ENCODE assay signal across 8 cellular contexts in genomic region chr14:100237735-100238418, GRCh38. TPM values are rescaled to one million over a fixed set of nuclear protein-coding genes. Genes with fewer than 3 reads are reported as not detected.
DNase-seq lines count a peak whose midpoint lies in the region; ATAC-seq, FAIRE-seq and TF ChIP-seq lines count a peak whose summit lies in the region.

No MANE protein-coding gene starts in this region.

- peaks cover 56% of the 10 kb centered on the region for H3K4me1 ChIP-seq in CD8-positive, alpha-beta memory T cell (ENCODE audit: insufficient read depth, low read length)
- peaks cover 4% of the 10 kb centered on the region for H3K4me1 ChIP-seq in keratinocyte (ENCODE audit: control insufficient read depth, extremely low read depth, insufficient read depth, low read length)

- peak overlapping the region; percentile 95 for H3K9ac ChIP-seq in keratinocyte (ENCODE audit: control insufficient read depth, extremely low read depth, insufficient read depth, low read length)

- H3K27ac ChIP-seq in CD8-positive, alpha-beta memory T cell (ENCODE audit: low read depth, low read length), result peak overlapping the region; percentile 96
- H3K27ac ChIP-seq in keratinocyte (ENCODE audit: control insufficient read depth, insufficient read depth, low read length), result peak overlapping the region; percentile 89

- TF ChIP-seq CTCF in brain (conservative IDR thresholded peaks at IDR 0.05), result no peak
- TF ChIP-seq CTCF in keratinocyte (optimal IDR thresholded peaks at IDR 0.05 in 1 of 3, IDR thresholded peaks at IDR 0.05 in 1 of 3, conservative IDR thresholded peaks at IDR 0.05 in 1 of 3; ENCODE audit: extremely low read depth in 1 of 3, insufficient read depth in 2 of 3, low read length in 3 of 3), result no peak

- H3K79me2 ChIP-seq in keratinocyte (ENCODE audit: control insufficient read depth, insufficient read depth, low read length), result peaks cover 84% of the 10 kb centered on the region

- ATAC-seq in GM21390 (IDR thresholded peaks at IDR 0.05; ENCODE audit: unreplicated experiment) (peak; percentile 11), GM19035 (IDR thresholded peaks at IDR 0.05; ENCODE audit: unreplicated experiment) (no peak)

- dilution Hi-C loops in keratinocyte (cut with MboI; ENCODE audit: extremely low pct_ligation_motif_present, low sequenced_read_pairs), result no loop called here

- peak overlapping the region; percentile 88 to 99 (median 94) for H3K4me3 Mint-ChIP-seq in CD8-positive, alpha-beta memory T cell
- H3K4me3 Mint-ChIP-seq in brain, result peak overlapping the region; percentile 93 to 98 (median 97)

- peak overlapping the region; percentile 91 for H3K4me2 ChIP-seq in keratinocyte (ENCODE audit: control insufficient read depth, extremely low read depth, insufficient read depth, low read depth, low read length)

- peak in 4 of 5 donors; percentile 20 to 50 (median 28) for DNase-seq in CD8-positive, alpha-beta memory T cell
- DNase-seq in MV-4-11 (lab: John Stamatoyannopoulos, UW) (peak; percentile 41), T-helper 22 cell (ENCODE audit: low read depth) (peak; percentile 17), keratinocyte (ENCODE audit: low read depth, low spot score) (no peak)
- DNase-seq in stimulated activated CD4-positive, alpha-beta T cell treated with anti-CD3 and anti-CD28 coated beads, Interleukin-1b, Interleukin-23, amount 100 ng/mL, for 48 hours, result peak; percentile 60

- POLR2A ChIA-PET in CD8-positive, alpha-beta memory T cell (lab: Charles Lee), result interaction anchor here (0.5 to 1.8 kb wide), 6 partner anchors 10 to 45 kb away, joined by 3 to 10 read pairs (median 4); no protein-coding TSS in a partner anchor

- peak overlapping the region; percentile 73 for H3K4me3 ChIP-seq in CD8-positive, alpha-beta memory T cell (ENCODE audit: low read length)
- H3K4me3 ChIP-seq in keratinocyte (ENCODE audit: control insufficient read depth in 2 of 3, extremely low read depth in 1 of 3, insufficient read depth in 2 of 3, low read depth in 1 of 3, low read length in 3 of 3), result peak overlapping the region; percentile 72 to 100 (median 84)

- no peaks in the 10 kb centered on the region for H3K27me3 ChIP-seq in CD8-positive, alpha-beta memory T cell (ENCODE audit: insufficient read depth, low read length, poor library complexity, severe bottlenecking)
- no peaks in the 10 kb centered on the region for H3K27me3 ChIP-seq in keratinocyte (ENCODE audit: control insufficient read depth, extremely low read depth, insufficient read depth, low read length)

- no peaks in the 10 kb centered on the region for H3K9me3 Mint-ChIP-seq in CD8-positive, alpha-beta memory T cell
- H3K9me3 Mint-ChIP-seq in brain, result peaks cover 0 to 5% (median 0%) of the 10 kb centered on the region in 5 experiments

- H2AFZ ChIP-seq in keratinocyte (ENCODE audit: control insufficient read depth, low read length), result no peak overlapping the region

- H3K27me3 Mint-ChIP-seq in CD8-positive, alpha-beta memory T cell, result peaks cover 0 to 1% of the 10 kb centered on the region in 2 donors
- H3K27me3 Mint-ChIP-seq in brain, result peaks cover 14% of the 10 kb centered on the region

- H3K9me1 ChIP-seq in keratinocyte (ENCODE audit: control insufficient read depth, extremely low read depth, insufficient read depth, low read length), result peaks cover 2% of the 10 kb centered on the region

- no peaks in the 10 kb centered on the region for H4K20me1 ChIP-seq in keratinocyte (ENCODE audit: control insufficient read depth, extremely low read depth, insufficient read depth, low read length)

- peaks cover 51 to 67% (median 60%) of the 10 kb centered on the region in 3 donors for H3K4me1 Mint-ChIP-seq in CD8-positive, alpha-beta memory T cell
- peaks cover 58% of the 10 kb centered on the region for H3K4me1 Mint-ChIP-seq in brain

- H3K27ac Mint-ChIP-seq in CD8-positive, alpha-beta memory T cell, result peak overlapping the region; percentile 91 to 99 (median 96)
- H3K27ac Mint-ChIP-seq in brain, result peak overlapping the region; percentile 94 to 99 (median 97)

- no peaks in the 10 kb centered on the region for H3K36me3 ChIP-seq in CD8-positive, alpha-beta memory T cell (ENCODE audit: insufficient read depth, low read length)
- no peaks in the 10 kb centered on the region for H3K36me3 ChIP-seq in keratinocyte (ENCODE audit: control insufficient read depth in 2 of 2, extremely low read depth in 1 of 2, insufficient read depth in 2 of 2, low read length in 2 of 2)

- no peaks in the 10 kb centered on the region for H3K9me3 ChIP-seq in CD8-positive, alpha-beta memory T cell (ENCODE audit: low read length)
- H3K9me3 ChIP-seq in keratinocyte (ENCODE audit: control insufficient read depth, low read depth, low read length), result no peaks in the 10 kb centered on the region

- H3K36me3 Mint-ChIP-seq in CD8-positive, alpha-beta memory T cell, result peaks cover 0 to 32% (median 4%) of the 10 kb centered on the region in 3 donors
- H3K36me3 Mint-ChIP-seq in brain, result peaks cover 33% of the 10 kb centered on the region

- no peak for FAIRE-seq in keratinocyte (lab: Jason Lieb, UNC)

- CTCF ChIA-PET in CD8-positive, alpha-beta memory T cell (lab: Charles Lee), result interaction anchor here (1.9 to 4.5 kb wide), 3 partner anchors 14 to 45 kb away, joined by 9 to 37 read pairs (median 15); no protein-coding TSS in a partner anchor

RNA-seq across cellular contexts. Expression of gene YY1, which starts 1.1 kb away (rescaled TPM):
- 100 to 1,000 TPM; 109 to 116 TPM for total RNA-seq in CD8-positive, alpha-beta memory T cell
- polyA plus RNA-seq in CD8-positive, alpha-beta memory T cell, result 24.2 TPM
- polyA plus RNA-seq in brain (ENCODE audit: insufficient read depth, low read depth, low replicate concordance) (43.9 TPM), keratinocyte (34.9 to 65.6 TPM (median 38.3 TPM) in 3 replicates)
- polyA plus RNA-seq in keratinocyte (2011; ENCODE audit: low read depth), result 168 TPM
- 36.2 and 61.6 TPM in 2 replicates for polyA plus RNA-seq in keratinocyte (2011; cell fraction: cytosol; rRNA removed)
- 39.4 and 52.3 TPM in 2 replicates for polyA plus RNA-seq in keratinocyte (2011; cell fraction: nucleus; rRNA removed)
- polyA plus RNA-seq in keratinocyte (2012; ENCODE audit: low replicate concordance), result 42.1 and 62.3 TPM in 2 replicates
- polyA minus RNA-seq in keratinocyte, result 16.4 to 31.7 TPM (median 28.0 TPM) in 3 replicates
- polyA minus RNA-seq in keratinocyte (2011; cell fraction: cytosol; rRNA and poly(A)+ RNA removed), result 28.0 TPM
- polyA minus RNA-seq in keratinocyte (2011; cell fraction: nucleus; rRNA and poly(A)+ RNA removed), result 21.8 and 31.6 TPM in 2 replicates
